19 cellular contexts compared by ENCODE assay signal in genomic region chr5:156456857-156457256, GRCh38.
DNase-seq lines count a peak whose midpoint lies in the region; ATAC-seq and FAIRE-seq lines count a peak whose summit lies in the region.
"Had no signal": no experiment of that assay in that cellular context is flagged by ENCODE, and none has a peak within 500 bp of the region (broad histone marks: within the 10 kb centered on the region; RNA-seq: fewer than 3 reads in every experiment).

No MANE protein-coding gene starts in this region.

- FAIRE-seq in islet of Langerhans (lab: Jason Lieb, UNC) = peak; percentile 43

- no peaks in the 10 kb centered on the region for H3K36me3 Mint-ChIP-seq in activated naive CD8-positive, alpha-beta T cell treated with anti-CD3 and anti-CD28 coated beads for 36 hours

- no peaks in the 10 kb centered on the region for H3K9me3 Mint-ChIP-seq in activated naive CD8-positive, alpha-beta T cell treated with anti-CD3 and anti-CD28 coated beads for 36 hours

- no peak overlapping the region for H3K27ac ChIP-seq in caudate nucleus (ENCODE audit: low read depth, low read length)
- H3K27ac ChIP-seq: GM23248 had no signal

- H3K27me3 Mint-ChIP-seq in activated naive CD8-positive, alpha-beta T cell treated with anti-CD3 and anti-CD28 coated beads for 36 hours = peaks cover 32% of the 10 kb centered on the region

- no peak for DNase-seq in caudate nucleus (lab: John Stamatoyannopoulos, UW)
- no peak for DNase-seq in activated naive CD8-positive, alpha-beta T cell treated with anti-CD3 and anti-CD28 coated beads for 36 hours
- DNase-seq in effector CD4-positive, alpha-beta T cell = no peak
- DNase-seq: DMS79 treated with DMSO at 0.1 percent for 48 hours, GM23248, NCI-H1105, NCI-H2081 treated with DMSO at 0.1 percent for 48 hours, NCI-H510A treated with DMSO at 0.1 percent for 48 hours, NCI-H82, PC-3, RPMI8226, SHP77 treated with DMSO at 0.1 percent for 48 hours, T-helper 1 cell had no signal

- H3K27ac Mint-ChIP-seq in activated naive CD8-positive, alpha-beta T cell treated with anti-CD3 and anti-CD28 coated beads for 36 hours = no peak overlapping the region
- H3K27ac Mint-ChIP-seq: B cell had no signal

- no peak overlapping the region for H3K4me3 Mint-ChIP-seq in activated naive CD8-positive, alpha-beta T cell treated with anti-CD3 and anti-CD28 coated beads for 36 hours
- H3K4me3 Mint-ChIP-seq: B cell had no signal

- no peaks in the 10 kb centered on the region for H3K4me1 Mint-ChIP-seq in activated naive CD8-positive, alpha-beta T cell treated with anti-CD3 and anti-CD28 coated beads for 36 hours
- H3K4me1 Mint-ChIP-seq: B cell had no signal

- ATAC-seq in GM18520 (IDR thresholded peaks at IDR 0.05; ENCODE audit: unreplicated experiment) = peak; percentile 60
- peak; percentile 60 for ATAC-seq in GM21529 (IDR thresholded peaks at IDR 0.05; ENCODE audit: unreplicated experiment)
- ATAC-seq in HG03432 (IDR thresholded peaks at IDR 0.05; ENCODE audit: unreplicated experiment) = peak; percentile 57
- ATAC-seq: PC-3, SK-N-SH treated with all-trans-retinoic acid at 6 μM for 48 hours had no signal
